Comparison of ENCODE assay signal across 13 cellular contexts in genomic region chr1:25260336-25260735, GRCh38. TPM values are rescaled to one million over a fixed set of nuclear protein-coding genes. Genes with fewer than 3 reads are reported as not detected.
DNase-seq lines count a peak whose midpoint lies in the region; ATAC-seq, FAIRE-seq and TF ChIP-seq lines count a peak whose summit lies in the region.
"Not testable (repeated sequence)": the region's sequence is repeated elsewhere in the genome, so short reads cannot be mapped to it uniquely, and the experiment has no call there.
"Had no signal": no experiment of that assay in that cellular context is flagged by ENCODE, and none has a peak within 500 bp of the region (broad histone marks: within the 10 kb centered on the region; RNA-seq: fewer than 3 reads in every experiment).

No MANE protein-coding gene starts in this region.

- CTCF ChIA-PET in endothelial cell of umbilical vein (lab: Charles Lee) = not testable (repeated sequence)

- TF ChIP-seq CTCF in HFFc6 (IDR thresholded peaks at IDR 0.05); endothelial cell of umbilical vein (IDR thresholded peaks at IDR 0.05; ENCODE audit: extremely low read depth in 1 of 2, insufficient read depth in 1 of 2, low read depth in 1 of 2, low read length in 2 of 2); osteoblast (IDR thresholded peaks at IDR 0.05; ENCODE audit: extremely low read depth, low read depth, low read length): not testable (repeated sequence)

- POLR2A ChIA-PET in endothelial cell of umbilical vein (lab: Charles Lee) = interaction anchor here (0.7 kb wide), 1 partner anchor 64 kb away, joined by 3 read pairs; no protein-coding TSS in a partner anchor

- H3K36me3 Mint-ChIP-seq in HFFc6 (ENCODE audit: low read depth) = peaks cover 16% of the 10 kb centered on the region; the same call in 1 of the 2 replicates
- not testable (repeated sequence) for H3K36me3 Mint-ChIP-seq in activated CD4-positive, alpha-beta T cell treated with anti-CD3 and anti-CD28 coated beads, Interleukin-2, amount 10 ng/mL, durations not matched to agents 24 days and 14 days (ENCODE audit: low read depth)
- peaks cover 21% of the 10 kb centered on the region for H3K36me3 Mint-ChIP-seq in activated T-helper 17 cell treated with anti-CD3 and anti-CD28 coated beads, Interleukin-2, amount 50 U/mL, for 72 hours (ENCODE audit: low read depth)

- H3K27me3 ChIP-seq in BLaER1; SJSA1 (replicated peaks); endothelial cell of umbilical vein (ENCODE audit: control insufficient read depth in 2 of 2, insufficient read depth in 2 of 2, low read length in 2 of 2); osteoblast (ENCODE audit: insufficient read depth, low read length): not testable (repeated sequence)

- not testable (repeated sequence) for H3K9me1 ChIP-seq in endothelial cell of umbilical vein (replicated peaks; ENCODE audit: control insufficient read depth, extremely low read depth, insufficient read depth, low read length)

- H3K9me3 ChIP-seq in BLaER1; SJSA1 (replicated peaks); endothelial cell of umbilical vein (replicated peaks; ENCODE audit: control insufficient read depth, insufficient read depth, low read length); osteoblast (ENCODE audit: low read depth, low read length): not testable (repeated sequence)

- H2AFZ ChIP-seq in endothelial cell of umbilical vein (ENCODE audit: low read depth, low read length); osteoblast (ENCODE audit: low read length): not testable (repeated sequence)

- not testable (repeated sequence) for H3K4me3 Mint-ChIP-seq in HFFc6; activated CD4-positive, alpha-beta T cell treated with anti-CD3 and anti-CD28 coated beads, Interleukin-2, amount 10 ng/mL, durations not matched to agents 24 days and 14 days
- peak overlapping the region; percentile 29 for H3K4me3 Mint-ChIP-seq in activated T-helper 17 cell treated with anti-CD3 and anti-CD28 coated beads, Interleukin-2, amount 50 U/mL, for 72 hours

- peak overlapping the region; percentile 74 for H3K27ac Mint-ChIP-seq in HFFc6
- H3K27ac Mint-ChIP-seq in activated CD4-positive, alpha-beta T cell treated with anti-CD3 and anti-CD28 coated beads, Interleukin-2, amount 10 ng/mL, durations not matched to agents 24 days and 14 days = peak overlapping the region; percentile 56
- H3K27ac Mint-ChIP-seq in activated T-helper 17 cell treated with anti-CD3 and anti-CD28 coated beads, Interleukin-2, amount 50 U/mL, for 72 hours = peak overlapping the region; percentile 61

- not testable (repeated sequence) for BruUV-seq in endothelial cell of umbilical vein (replicated peaks; lab: Mats Ljungman, UMichigan)

- H3K4me2 ChIP-seq in BLaER1 (peak overlapping the region; percentile 40; the same call in 1 of the 2 replicates), osteoblast (ENCODE audit: insufficient read depth, low read length) (peak overlapping the region; percentile 45)
- H3K4me2 ChIP-seq in endothelial cell of umbilical vein (ENCODE audit: insufficient read depth, low read length) = not testable (repeated sequence)

- dilution Hi-C loops in endothelial cell of umbilical vein (cut with MboI; ENCODE audit: extremely low pct_ligation_motif_present, low sequenced_read_pairs) = not testable (repeated sequence)

- not testable (repeated sequence) for H3K9ac ChIP-seq in BLaER1; endothelial cell of umbilical vein (replicated peaks; ENCODE audit: extremely low read depth, insufficient read depth, low read length)

- not testable (repeated sequence) for H3K27ac ChIP-seq in BLaER1
- H3K27ac ChIP-seq in SJSA1 = peak overlapping the region; percentile 36
- H3K27ac ChIP-seq in endothelial cell of umbilical vein (ENCODE audit: insufficient read depth, low read depth, low read length) = peak overlapping the region; percentile 22
- H3K27ac ChIP-seq in osteoblast (ENCODE audit: low read depth, low read length) = peak overlapping the region; percentile 70

- peaks cover 35% of the 10 kb centered on the region for H3K4me1 Mint-ChIP-seq in HFFc6 (ENCODE audit: low read depth)
- H3K4me1 Mint-ChIP-seq in activated CD4-positive, alpha-beta T cell treated with anti-CD3 and anti-CD28 coated beads, Interleukin-2, amount 10 ng/mL, durations not matched to agents 24 days and 14 days; activated T-helper 17 cell treated with anti-CD3 and anti-CD28 coated beads, Interleukin-2, amount 50 U/mL, for 72 hours: not testable (repeated sequence)

- peak; percentile 43 for ATAC-seq in activated T-helper 17 cell treated with anti-CD3 and anti-CD28 coated beads, Interleukin-2, amount 50 U/mL, for 72 hours (replicated peaks)

- peaks cover 15% of the 10 kb centered on the region for H4K20me1 ChIP-seq in BLaER1
- H4K20me1 ChIP-seq in endothelial cell of umbilical vein (replicated peaks; ENCODE audit: control insufficient read depth, extremely low read depth, insufficient read depth, low read length); osteoblast (ENCODE audit: insufficient read depth, low read length): not testable (repeated sequence)

- not testable (repeated sequence) for DNase-seq in HFFc6; SJSA1 (ENCODE audit: low read depth in 1 of 2, low spot score in 2 of 2); activated CD4-positive, alpha-beta T cell treated with anti-CD3 and anti-CD28 coated beads, Interleukin-2, amount 10 ng/mL, durations not matched to agents 24 days and 14 days; endothelial cell of umbilical vein (ENCODE audit: low read depth, low spot score); osteoblast (ENCODE audit: insufficient read length, low spot score, missing footprints)

- FAIRE-seq in endothelial cell of umbilical vein (lab: Jason Lieb, UNC) = not testable (repeated sequence)

- H3K4me1 ChIP-seq in BLaER1 (peaks cover 16% of the 10 kb centered on the region), SJSA1 (replicated peaks) (peaks cover 13% of the 10 kb centered on the region), osteoblast (ENCODE audit: insufficient read depth, low read length) (peaks cover 31% of the 10 kb centered on the region)
- H3K4me1 ChIP-seq in endothelial cell of umbilical vein (ENCODE audit: control insufficient read depth, extremely low read depth, insufficient read depth, low read length) = not testable (repeated sequence)

- not testable (repeated sequence) for H3K27me3 Mint-ChIP-seq in HFFc6 (ENCODE audit: insufficient read depth); activated CD4-positive, alpha-beta T cell treated with anti-CD3 and anti-CD28 coated beads, Interleukin-2, amount 10 ng/mL, durations not matched to agents 24 days and 14 days; activated T-helper 17 cell treated with anti-CD3 and anti-CD28 coated beads, Interleukin-2, amount 50 U/mL, for 72 hours

- H3K9me3 Mint-ChIP-seq in HFFc6; activated CD4-positive, alpha-beta T cell treated with anti-CD3 and anti-CD28 coated beads, Interleukin-2, amount 10 ng/mL, durations not matched to agents 24 days and 14 days; activated T-helper 17 cell treated with anti-CD3 and anti-CD28 coated beads, Interleukin-2, amount 50 U/mL, for 72 hours: not testable (repeated sequence)

- H3K4me3 ChIP-seq in BLaER1; SJSA1; endothelial cell of umbilical vein (replicated peaks in 1 of 3; ENCODE audit: insufficient read depth in 1 of 3, low read depth in 1 of 3, low read length in 3 of 3); osteoblast (ENCODE audit: insufficient read depth, low read length): not testable (repeated sequence)

- H3K36me3 ChIP-seq in BLaER1 = peaks cover 10% of the 10 kb centered on the region
- H3K36me3 ChIP-seq in SJSA1; endothelial cell of umbilical vein (ENCODE audit: control insufficient read depth in 2 of 2, extremely low read depth in 1 of 2, insufficient read depth in 2 of 2, low read length in 2 of 2); osteoblast (ENCODE audit: insufficient read depth, low read length): not testable (repeated sequence)

- intact Hi-C loops in activated CD4-positive, alpha-beta T cell treated with anti-CD3 and anti-CD28 coated beads, Interleukin-2, amount 10 ng/mL, durations not matched to agents 24 days and 14 days (cut with micrococcal nuclease) = not testable (repeated sequence)
- intact Hi-C loops in endothelial cell of umbilical vein (cut with micrococcal nuclease) = loop anchor here (2.0 to 5.0 kb wide), 2 partner anchors 78 to 262 kb away; partner anchors contain the start of gene TMEM50A

- H3K79me2 ChIP-seq in endothelial cell of umbilical vein (ENCODE audit: control insufficient read depth, insufficient read depth, low read length); osteoblast (ENCODE audit: insufficient read depth, low read length): not testable (repeated sequence)

- TF ChIP-seq POLR2A in endothelial cell of umbilical vein (IDR thresholded peaks at IDR 0.05; ENCODE audit: low read depth, low read length) = not testable (repeated sequence)

RNA-seq across cellular contexts. Expression of gene RHD, which starts 12.0 kb away (rescaled TPM):
- not detected for total RNA-seq in HFFc6 (2021; fragmentation: NEBNext Ultra II Directional; extraction: Animal tissue kit (Norgen Biotek cat#: 25700))
- total RNA-seq in SJSA1 (2014; rRNA removed; shearing (Covaris generic)) = not detected in 2 replicates
- not detected in 2 replicates for total RNA-seq in activated CD4-positive, alpha-beta T cell treated with anti-CD3 and anti-CD28 coated beads, Interleukin-2, amount 10 ng/mL, durations not matched to agents 24 days and 14 days
- total RNA-seq in activated T-helper 17 cell treated with anti-CD3 and anti-CD28 coated beads, Interleukin-2, amount 50 U/mL, for 72 hours = under 1 TPM in 1 of 2 donors, not detected in 1; 0.11 TPM
- total RNA-seq in endothelial cell of umbilical vein (not detected in 2 replicates), osteoblast (not detected in 2 replicates)
- polyA plus RNA-seq in endothelial cell of umbilical vein = not detected in 2 replicates
- not detected in 2 replicates for polyA plus RNA-seq in endothelial cell of umbilical vein (2011; cell fraction: cytosol; rRNA removed)
- not detected in 2 replicates for polyA plus RNA-seq in endothelial cell of umbilical vein (2011; cell fraction: nucleus; rRNA removed)
- polyA plus RNA-seq in endothelial cell of umbilical vein (2012) = 0.10 and 0.17 TPM in 2 replicates
- 1.2 and 5.0 TPM in 2 replicates for polyA minus RNA-seq in endothelial cell of umbilical vein
- polyA minus RNA-seq in endothelial cell of umbilical vein (2011; cell fraction: cytosol; rRNA and poly(A)+ RNA removed) = not detected
- not detected in 2 replicates for polyA minus RNA-seq in endothelial cell of umbilical vein (2011; cell fraction: nucleus; rRNA and poly(A)+ RNA removed)
- total RNA-seq: A172, Calu3, H1, NCI-H460, Peyer's patch had no signal
- polyA plus RNA-seq: SK-N-SH had no signal

RNA-seq across cellular contexts. Expression of gene RSRP1, which starts 13.1 kb away (rescaled TPM):
- 10 to 100 TPM; 63.4 to 85.2 (median 81.6) TPM for total RNA-seq in HFFc6 (2021; fragmentation: NEBNext Ultra II Directional; extraction: Animal tissue kit (Norgen Biotek cat#: 25700))
- 34.5 and 39.0 TPM in 2 replicates for total RNA-seq in SJSA1 (2014; rRNA removed; shearing (Covaris generic))
- 117 and 118 TPM in 2 replicates for total RNA-seq in activated CD4-positive, alpha-beta T cell treated with anti-CD3 and anti-CD28 coated beads, Interleukin-2, amount 10 ng/mL, durations not matched to agents 24 days and 14 days
- total RNA-seq in activated T-helper 17 cell treated with anti-CD3 and anti-CD28 coated beads, Interleukin-2, amount 50 U/mL, for 72 hours = 100 to 1,000 TPM; 120 to 228 TPM
- 99.4 and 102 TPM in 2 replicates for total RNA-seq in endothelial cell of umbilical vein
- 42.5 and 50.5 TPM in 2 replicates for polyA plus RNA-seq in endothelial cell of umbilical vein
- 18.4 and 30.7 TPM in 2 replicates for polyA plus RNA-seq in endothelial cell of umbilical vein (2011; cell fraction: cytosol; rRNA removed)
- polyA plus RNA-seq in endothelial cell of umbilical vein (2011; cell fraction: nucleus; rRNA removed) = 345 and 504 TPM in 2 replicates
- polyA plus RNA-seq in endothelial cell of umbilical vein (2012) = 41.7 and 54.9 TPM in 2 replicates
- 64.9 and 68.5 TPM in 2 replicates for polyA minus RNA-seq in endothelial cell of umbilical vein
- polyA minus RNA-seq in endothelial cell of umbilical vein (2011; cell fraction: cytosol; rRNA and poly(A)+ RNA removed) = 24.6 TPM
- 135 and 169 TPM in 2 replicates for polyA minus RNA-seq in endothelial cell of umbilical vein (2011; cell fraction: nucleus; rRNA and poly(A)+ RNA removed)
- total RNA-seq in osteoblast = 102 and 103 TPM in 2 replicates

RNA-seq across cellular contexts. Expression of gene SYF2, which starts 28.0 kb away (rescaled TPM):
- total RNA-seq in HFFc6 (2021; fragmentation: NEBNext Ultra II Directional; extraction: Animal tissue kit (Norgen Biotek cat#: 25700)) = 10 to 100 TPM; 30.7 to 44.1 (median 34.4) TPM
- 34.0 and 49.7 TPM in 2 replicates for total RNA-seq in SJSA1 (2014; rRNA removed; shearing (Covaris generic))
- 36.9 and 40.7 TPM in 2 replicates for total RNA-seq in activated CD4-positive, alpha-beta T cell treated with anti-CD3 and anti-CD28 coated beads, Interleukin-2, amount 10 ng/mL, durations not matched to agents 24 days and 14 days
- 10 to 100 TPM; 39.1 to 46.1 TPM for total RNA-seq in activated T-helper 17 cell treated with anti-CD3 and anti-CD28 coated beads, Interleukin-2, amount 50 U/mL, for 72 hours
- total RNA-seq in endothelial cell of umbilical vein (38.0 and 40.2 TPM in 2 replicates), osteoblast (39.4 and 41.5 TPM in 2 replicates)
- polyA plus RNA-seq in endothelial cell of umbilical vein = 5.9 and 9.3 TPM in 2 replicates
- polyA plus RNA-seq in endothelial cell of umbilical vein (2011; cell fraction: cytosol; rRNA removed) = 25.7 and 27.4 TPM in 2 replicates
- 11.3 and 16.2 TPM in 2 replicates for polyA plus RNA-seq in endothelial cell of umbilical vein (2011; cell fraction: nucleus; rRNA removed)
- polyA plus RNA-seq in endothelial cell of umbilical vein (2012) = 35.8 and 50.8 TPM in 2 replicates
- 4.9 and 5.9 TPM in 2 replicates for polyA minus RNA-seq in endothelial cell of umbilical vein
- polyA minus RNA-seq in endothelial cell of umbilical vein (2011; cell fraction: cytosol; rRNA and poly(A)+ RNA removed) = 6.2 TPM
- polyA minus RNA-seq in endothelial cell of umbilical vein (2011; cell fraction: nucleus; rRNA and poly(A)+ RNA removed) = 11.2 and 11.4 TPM in 2 replicates
